14 cellular contexts compared by ENCODE assay signal in genomic region chr13:23372264-23372905, GRCh38.
A peak's percentile ranks its signal among the peaks of the same experiment; 100 is the strongest.
DNase-seq lines count a peak whose midpoint lies in the region; ATAC-seq, FAIRE-seq and TF ChIP-seq lines count a peak whose summit lies in the region.
"Had no signal": no experiment of that assay in that cellular context is flagged by ENCODE, and none has a peak within 500 bp of the region (broad histone marks: within the 10 kb centered on the region; RNA-seq: fewer than 3 reads in every experiment).

No MANE protein-coding gene starts in this region.

- H3K36me3 Mint-ChIP-seq in effector memory CD8-positive, alpha-beta T cell (ENCODE audit: insufficient read depth): peaks cover 38% of the 10 kb centered on the region

- H3K36me3 ChIP-seq in ACC112 (ENCODE audit: insufficient read depth, low read length): peaks cover 19% of the 10 kb centered on the region
- H3K36me3 ChIP-seq in sigmoid colon: peaks cover 4 to 40% (median 16%) of the 10 kb centered on the region in 4 donors
- peaks cover 23% of the 10 kb centered on the region for H3K36me3 ChIP-seq in suprapubic skin
- peaks cover 0 to 37% (median 30%) of the 10 kb centered on the region in 4 donors for H3K36me3 ChIP-seq in stomach
- H3K36me3 ChIP-seq: pancreas had no signal

- no peak for DNase-seq in GM12891 (ENCODE audit: insufficient read length, low spot score)
- DNase-seq in RPMI8226: peak; percentile 14
- no peak for DNase-seq in effector memory CD8-positive, alpha-beta T cell
- no peak for DNase-seq in sigmoid colon
- DNase-seq in suprapubic skin (ENCODE audit: low spot score in 2 of 2): no peak
- no peak for DNase-seq in stomach
- DNase-seq: anterior cingulate cortex, foreskin keratinocyte, KBM-7, NCI-H774, pancreas had no signal

- FAIRE-seq in GM12891 (lab: Jason Lieb, UNC): peak; percentile 52
- FAIRE-seq: pancreas had no signal

- H3K27ac Mint-ChIP-seq in effector memory CD8-positive, alpha-beta T cell: no peak overlapping the region

- H3K9me3 Mint-ChIP-seq in effector memory CD8-positive, alpha-beta T cell: no peaks in the 10 kb centered on the region

- intact Hi-C loops in sigmoid colon (cut with DNase I): no loop called here
- intact Hi-C loops in stomach (cut with DNase I; ENCODE audit: low total_unique reads): no loop called here

- no peaks in the 10 kb centered on the region for H3K9me3 ChIP-seq in sigmoid colon
- H3K9me3 ChIP-seq in suprapubic skin: no peaks in the 10 kb centered on the region
- H3K9me3 ChIP-seq in stomach: no peaks in the 10 kb centered on the region
- H3K9me3 ChIP-seq: pancreas had no signal

- TF ChIP-seq CTCF in sigmoid colon (IDR thresholded peaks at IDR 0.05) (no peak), suprapubic skin (IDR thresholded peaks at IDR 0.05) (no peak), stomach (IDR thresholded peaks at IDR 0.05) (no peak)

- H3K4me1 Mint-ChIP-seq in effector memory CD8-positive, alpha-beta T cell (ENCODE audit: low read depth in 2 of 2): peaks cover 16 to 17% of the 10 kb centered on the region in 2 donors

- no peaks in the 10 kb centered on the region for H3K27me3 Mint-ChIP-seq in effector memory CD8-positive, alpha-beta T cell

- TF ChIP-seq POLR2A in GM12891 (IDR thresholded peaks at IDR 0.05; ENCODE audit: low read depth, low read length) (no peak), sigmoid colon (IDR thresholded peaks at IDR 0.05) (no peak), suprapubic skin (IDR thresholded peaks at IDR 0.05) (no peak), stomach (IDR thresholded peaks at IDR 0.05) (no peak)

- H2AFZ ChIP-seq in ACC112 (ENCODE audit: low read length, unreplicated experiment): no peak overlapping the region

- TF ChIP-seq EP300 in sigmoid colon (IDR thresholded peaks at IDR 0.05): no peak
- TF ChIP-seq EP300 in suprapubic skin (IDR thresholded peaks at IDR 0.05): no peak
- TF ChIP-seq EP300 in stomach (IDR thresholded peaks at IDR 0.05): no peak

- H3K27ac ChIP-seq in ACC112 (ENCODE audit: low read depth, low read length) (peak overlapping the region; percentile 30; the same call in 1 of the 2 replicates), sigmoid colon (no peak overlapping the region), suprapubic skin (no peak overlapping the region), stomach (no peak overlapping the region)
- H3K27ac ChIP-seq: foreskin keratinocyte, pancreas had no signal

- H3K27me3 ChIP-seq in ACC112 (ENCODE audit: insufficient read depth, low read length) (no peaks in the 10 kb centered on the region), sigmoid colon (no peaks in the 10 kb centered on the region), suprapubic skin (no peaks in the 10 kb centered on the region), stomach (no peaks in the 10 kb centered on the region)
- H3K27me3 ChIP-seq: foreskin keratinocyte, pancreas had no signal

- H3K4me3 Mint-ChIP-seq in effector memory CD8-positive, alpha-beta T cell: peak overlapping the region; percentile 7 to 9

- H3K4me1 ChIP-seq in ACC112 (ENCODE audit: control insufficient read depth, insufficient read depth, low read length, unreplicated experiment): peaks cover 34% of the 10 kb centered on the region
- H3K4me1 ChIP-seq in sigmoid colon: peaks cover 0 to 38% (median 24%) of the 10 kb centered on the region in 4 donors
- peaks cover 28% of the 10 kb centered on the region for H3K4me1 ChIP-seq in suprapubic skin
- peaks cover 0 to 41% (median 17%) of the 10 kb centered on the region in 4 donors for H3K4me1 ChIP-seq in stomach
- H3K4me1 ChIP-seq: pancreas had no signal

- 53 to 69% methylated on average over 5 of the region's 5 CpGs for WGBS in sigmoid colon, 2 donors
- WGBS in suprapubic skin: 59% methylated on average over 5 of the region's 5 CpGs
- 35 to 50% (median 42%) methylated on average over 5 of the region's 5 CpGs for WGBS in stomach, 5 donors

- H3K4me3 ChIP-seq in ACC112 (ENCODE audit: low read depth, low read length) (peak overlapping the region; percentile 49), sigmoid colon (no peak overlapping the region), suprapubic skin (no peak overlapping the region), stomach (no peak overlapping the region)
- H3K4me3 ChIP-seq: pancreas had no signal

- no peak for ATAC-seq in effector memory CD8-positive, alpha-beta T cell (replicated peaks)
- ATAC-seq in GM18907 (IDR thresholded peaks at IDR 0.05; ENCODE audit: unreplicated experiment): no peak
- ATAC-seq: foreskin keratinocyte, left lobe of liver, pancreas had no signal

- peaks cover 42% of the 10 kb centered on the region for H3K79me2 ChIP-seq in ACC112 (ENCODE audit: control insufficient read depth, insufficient read depth, low read length, unreplicated experiment)

TF ChIP-seq in GM12891, 5 proteins besides CTCF, POLR2A, EP300 and RAD21:
- peak; percentile 83 for TF ChIP-seq SPI1 (IDR thresholded peaks at IDR 0.05; ENCODE audit: low read depth, low read length)
- TF ChIP-seq POU2F2 (IDR thresholded peaks at IDR 0.05; ENCODE audit: low read depth, low read length): no peak
